In the genomic region with DNA sequence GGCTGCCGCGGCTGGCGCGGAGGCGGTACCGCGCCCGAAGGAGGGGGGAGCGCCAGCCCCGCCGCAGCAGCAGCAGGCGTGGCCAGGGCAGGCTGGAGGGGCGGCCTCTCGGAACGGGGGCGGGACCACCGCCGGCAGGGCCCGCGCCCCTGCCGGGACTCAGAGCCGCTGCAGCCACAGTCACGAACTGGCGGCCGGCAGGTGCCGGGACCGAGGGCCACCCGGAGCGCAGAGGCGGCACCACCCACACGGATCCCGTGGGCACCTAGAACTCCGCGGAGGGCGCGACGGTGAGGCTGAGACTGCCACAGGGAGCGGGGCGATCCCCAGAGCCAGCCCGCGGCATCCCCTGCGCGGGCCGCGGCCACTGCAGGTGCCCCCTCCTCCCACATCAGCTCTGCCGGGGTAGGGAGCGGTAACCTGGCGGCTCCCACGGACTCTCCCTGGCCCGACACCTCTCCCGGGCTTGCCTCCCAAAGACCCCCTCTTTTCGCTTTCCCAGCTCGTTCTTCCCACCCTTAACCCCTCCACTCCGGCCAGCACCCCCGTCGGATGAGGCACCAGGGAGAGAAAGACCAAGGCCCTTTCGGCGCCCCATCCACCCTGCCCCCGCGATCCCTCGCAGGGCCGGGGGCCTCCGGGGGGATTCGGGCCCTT, we compare ENCODE assay signal across 9 cellular contexts. TPM values are rescaled to one million over a fixed set of nuclear protein-coding genes. Genes with fewer than 3 reads are reported as not detected.
DNase-seq lines count a peak whose midpoint lies in the region; ATAC-seq and TF ChIP-seq lines count a peak whose summit lies in the region.
"Had no signal": no experiment of that assay in that cellular context is flagged by ENCODE, and none has a peak within 500 bp of the region (broad histone marks: within the 10 kb centered on the region; RNA-seq: fewer than 3 reads in every experiment).

A gene (plus strand): TSS at position 162 of the 657 bp plus-strand sequence. CDS start 944 bp downstream, outside the sequence.

- peaks cover 33% of the 10 kb centered on the region for H3K27me3 Mint-ChIP-seq in activated naive CD4-positive, alpha-beta T cell treated with anti-CD3 and anti-CD28 coated beads, Interleukin-2, amount 50 U/mL, for 24 hours

- H3K36me3 ChIP-seq in SJSA1: no peaks in the 10 kb centered on the region
- no peaks in the 10 kb centered on the region for H3K36me3 ChIP-seq in right atrium auricular region

- H3K4me3 ChIP-seq in SJSA1: peak within 1 kb of the TSS; percentile 24
- peak within 1 kb of the TSS; percentile 34 to 52 for H3K4me3 ChIP-seq in right atrium auricular region

- peaks cover 3% of the 10 kb centered on the region; the same call in 1 of the 2 replicates for H3K9me3 ChIP-seq in SJSA1 (replicated peaks)
- H3K9me3 ChIP-seq in right atrium auricular region: no peaks in the 10 kb centered on the region

- H3K36me3 Mint-ChIP-seq in activated naive CD4-positive, alpha-beta T cell treated with anti-CD3 and anti-CD28 coated beads, Interleukin-2, amount 50 U/mL, for 24 hours: no peaks in the 10 kb centered on the region

- H3K9me3 Mint-ChIP-seq in activated naive CD4-positive, alpha-beta T cell treated with anti-CD3 and anti-CD28 coated beads, Interleukin-2, amount 50 U/mL, for 24 hours: no peaks in the 10 kb centered on the region

- peaks cover 42% of the 10 kb centered on the region for H3K27me3 ChIP-seq in SJSA1 (replicated peaks)
- H3K27me3 ChIP-seq in right atrium auricular region: peaks cover 15 to 22% of the 10 kb centered on the region in 2 donors

- TF ChIP-seq CTCF in right atrium auricular region (IDR thresholded peaks at IDR 0.05): peak in 1 of 2 donors; percentile 50

- H3K27ac Mint-ChIP-seq in activated naive CD4-positive, alpha-beta T cell treated with anti-CD3 and anti-CD28 coated beads, Interleukin-2, amount 50 U/mL, for 24 hours: no peak within 1 kb of the TSS

- H3K27ac ChIP-seq in SJSA1 (no peak within 1 kb of the TSS), right atrium auricular region (no peak within 1 kb of the TSS)

- H3K4me1 ChIP-seq in SJSA1 (replicated peaks): peaks cover 18% of the 10 kb centered on the region
- peaks cover 0 to 24% of the 10 kb centered on the region in 2 donors for H3K4me1 ChIP-seq in right atrium auricular region

- peaks cover 14% of the 10 kb centered on the region for H3K4me1 Mint-ChIP-seq in activated naive CD4-positive, alpha-beta T cell treated with anti-CD3 and anti-CD28 coated beads, Interleukin-2, amount 50 U/mL, for 24 hours

- peak within 1 kb of the TSS; percentile 67 for H3K4me3 Mint-ChIP-seq in activated naive CD4-positive, alpha-beta T cell treated with anti-CD3 and anti-CD28 coated beads, Interleukin-2, amount 50 U/mL, for 24 hours

- in situ Hi-C loops in KBM-7 (cut with MboI; ENCODE audit: low pct_unique_long_range_greater_than_20kb, low sequenced_read_pairs): no loop called here

- DNase-seq in D341Med (ENCODE audit: low spot score): peak; percentile 96
- DNase-seq in KBM-7: peak; percentile 76
- DNase-seq in SJSA1 (ENCODE audit: low read depth in 1 of 2, low spot score in 2 of 2): peak; percentile 45 to 64
- DNase-seq in right atrium auricular region (ENCODE audit: low spot score): no peak
- DNase-seq in retina: peak; percentile 86
- no peak for DNase-seq in pons (ENCODE audit: low spot score)

- peak; percentile 78 for ATAC-seq in GM21526 (IDR thresholded peaks at IDR 0.05; ENCODE audit: low FRiP score, unreplicated experiment)

RNA-seq across cellular contexts. Expression of the gene that starts here (rescaled TPM):
- not detected in 2 replicates for total RNA-seq in SJSA1 (2014; rRNA removed; shearing (Covaris generic))
- total RNA-seq in right atrium auricular region: not detected
- total RNA-seq: T-helper 2 cell treated with Interferon-gamma antibody and Interleukin-4, amounts not matched to agents 100 ng/mL and 5 ng/mL, for 36 hours had no signal

Comparison
In these comparisons a context has a peak if more than half of its experiments do, and no peak if none do; other contexts are left out.
1. Peak in DNase-seq and H3K4me3 ChIP-seq in SJSA1; RNA of the gene not detected or under 1 TPM.
2. DNase-seq: peak in D341Med (single experiment), KBM-7 (single experiment) and retina (single experiment); none in right atrium auricular region (single experiment) and pons (single experiment).